In the genomic region with DNA sequence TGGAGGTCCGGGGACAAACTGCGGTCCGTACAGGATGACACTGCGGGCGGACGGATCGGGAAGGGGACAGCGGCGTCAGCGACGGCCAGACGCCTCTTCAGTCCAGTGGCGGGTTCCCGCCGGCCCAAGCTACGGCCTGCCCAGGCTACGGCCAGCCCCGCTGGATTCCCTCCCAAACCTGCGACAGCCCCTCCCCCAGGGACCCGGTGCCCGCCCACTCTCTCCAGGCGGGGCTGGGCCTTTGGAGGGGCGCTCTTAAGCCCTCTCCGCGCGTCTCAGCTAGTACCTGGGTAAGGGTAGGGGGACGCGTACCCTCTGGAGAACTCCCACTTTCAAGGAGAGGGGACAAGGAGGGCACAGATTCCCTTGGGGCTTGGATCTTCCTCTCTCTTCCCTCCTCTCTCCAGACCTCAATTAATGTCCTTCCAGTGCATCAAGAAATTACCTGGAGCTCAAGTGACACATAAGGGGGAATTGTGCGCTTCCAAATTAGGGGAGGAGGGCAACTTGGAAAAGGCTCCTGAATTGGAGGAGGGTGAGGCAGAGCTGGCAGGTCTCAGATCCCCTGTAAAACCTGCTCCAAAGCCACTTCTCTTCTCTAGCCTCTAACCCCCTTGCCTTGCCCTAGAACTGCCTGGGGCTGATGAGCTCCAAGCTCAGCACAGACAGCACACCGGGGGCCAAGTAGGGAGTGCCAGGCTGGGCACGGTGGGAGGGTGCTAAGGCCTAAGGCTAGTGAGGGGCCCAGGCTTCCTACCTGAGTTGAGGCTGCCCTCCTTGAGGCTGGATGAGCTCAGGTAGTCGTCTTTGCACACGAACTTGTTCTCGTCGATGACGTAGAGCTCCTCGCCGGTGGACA, we compare ENCODE assay signal across 1 cellular context.
TF ChIP-seq lines count a peak whose summit lies in the region.

No MANE protein-coding gene starts in this region.

TF ChIP-seq in SK-N-SH treated with all-trans-retinoic acid at 6 μM for 48 hours, 23 proteins besides CTCF, POLR2A, EP300 and RAD21 (continued from another document):
- no peak for TF ChIP-seq CSRNP3 (CRISPR knock-in tag; IDR thresholded peaks at IDR 0.05)
